ENCODE assay signal across 8 cellular contexts in the genomic region with DNA sequence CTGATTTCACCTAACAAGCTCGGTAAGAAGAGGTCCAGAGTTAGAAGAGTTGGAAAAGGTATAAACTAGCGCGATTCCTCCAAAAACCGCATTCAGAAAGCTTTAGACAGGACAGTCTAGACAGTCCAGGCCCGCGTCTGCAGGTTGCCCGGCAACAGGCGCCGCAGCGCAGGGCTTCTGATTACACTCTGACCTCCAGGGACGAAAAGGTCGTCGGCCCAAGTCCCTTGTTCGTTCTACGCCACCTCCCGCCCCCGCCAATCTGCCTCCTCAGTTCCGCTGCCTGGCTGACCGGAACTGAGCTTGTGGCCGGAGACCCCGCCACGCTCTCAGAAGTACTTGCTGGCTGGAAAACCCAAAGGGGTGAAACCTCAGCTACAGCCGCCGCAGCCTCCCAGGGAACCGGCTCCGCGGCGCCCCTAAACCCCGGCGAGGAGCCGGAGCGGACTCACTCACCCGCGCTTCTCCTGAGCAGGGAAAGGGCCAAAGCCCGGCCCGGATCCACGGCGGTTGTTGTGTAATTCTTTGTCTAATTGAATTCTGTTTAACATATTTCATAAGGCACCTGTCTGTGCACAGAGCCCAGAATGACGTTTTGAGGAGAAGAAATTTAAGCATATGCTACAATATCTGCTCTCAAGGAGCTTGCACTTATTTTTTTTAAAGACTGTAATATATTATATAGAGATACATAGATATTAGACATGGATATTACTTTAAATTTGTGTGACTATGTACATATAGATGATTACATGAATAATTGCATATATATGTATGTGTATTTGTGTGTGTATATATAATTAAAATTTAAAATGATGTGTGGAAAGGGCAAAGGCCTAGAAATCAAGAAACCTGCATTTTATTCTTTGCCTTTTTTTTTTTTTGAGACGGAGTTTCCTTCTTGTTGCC. TPM values are rescaled to one million over a fixed set of nuclear protein-coding genes. Genes with fewer than 3 reads are reported as not detected.
DNase-seq lines count a peak whose midpoint lies in the region; ATAC-seq and TF ChIP-seq lines count a peak whose summit lies in the region.

Gene CAPS2, minus strand, starts transcription at position 407 of the 909 bp plus-strand sequence. CDS start 3,826 bp downstream, outside the sequence.

- H3K9me3 Mint-ChIP-seq in IgD-negative memory B cell, result no peaks in the 10 kb centered on the region
- no peaks in the 10 kb centered on the region for H3K9me3 Mint-ChIP-seq in activated T-helper 1 cell treated with anti-CD3 and anti-CD28 coated beads, Interleukin-12 subunit alpha, Interleukin-12 subunit beta, Interleukin-2, Interleukin-4 antibody, amounts not matched to agents 30 ng/mL and 10 ng/mL and 1 ng/mL, durations not matched to agents 14 hours and 24 hours and 36 hours
- no peaks in the 10 kb centered on the region for H3K9me3 Mint-ChIP-seq in natural killer cell treated with Interleukin-12 subunit alpha and Interleukin-12 subunit beta and Interleukin-15 and Interleukin-18, amount 100 ng/mL, for 72 hours

- no peak for TF ChIP-seq CTCF in Panc1 (IDR thresholded peaks at IDR 0.05)
- TF ChIP-seq CTCF in fibroblast of pulmonary artery (IDR thresholded peaks at IDR 0.05; ENCODE audit: low read length, missing control alignments), result no peak
- peak in 1 of 7 experiments; percentile 20 for TF ChIP-seq CTCF in stomach (IDR thresholded peaks at IDR 0.05)

- peak within 1 kb of the TSS in 2 of 3 donors; percentile 9 to 80 for H3K27ac Mint-ChIP-seq in IgD-negative memory B cell
- peak within 1 kb of the TSS; percentile 16 for H3K27ac Mint-ChIP-seq in activated T-helper 1 cell treated with anti-CD3 and anti-CD28 coated beads, Interleukin-12 subunit alpha, Interleukin-12 subunit beta, Interleukin-2, Interleukin-4 antibody, amounts not matched to agents 30 ng/mL and 10 ng/mL and 1 ng/mL, durations not matched to agents 14 hours and 24 hours and 36 hours
- peak within 1 kb of the TSS; percentile 41 to 56 for H3K27ac Mint-ChIP-seq in natural killer cell treated with Interleukin-12 subunit alpha and Interleukin-12 subunit beta and Interleukin-15 and Interleukin-18, amount 100 ng/mL, for 72 hours

- H3K36me3 ChIP-seq in Panc1 (ENCODE audit: control insufficient read depth, insufficient read depth, low read length) (no peaks in the 10 kb centered on the region), stomach (no peaks in the 10 kb centered on the region)

- H3K27me3 Mint-ChIP-seq in IgD-negative memory B cell, result peaks cover 29% of the 10 kb centered on the region
- H3K27me3 Mint-ChIP-seq in activated T-helper 1 cell treated with anti-CD3 and anti-CD28 coated beads, Interleukin-12 subunit alpha, Interleukin-12 subunit beta, Interleukin-2, Interleukin-4 antibody, amounts not matched to agents 30 ng/mL and 10 ng/mL and 1 ng/mL, durations not matched to agents 14 hours and 24 hours and 36 hours (ENCODE audit: insufficient read depth), result peaks cover 46% of the 10 kb centered on the region
- H3K27me3 Mint-ChIP-seq in natural killer cell treated with Interleukin-12 subunit alpha and Interleukin-12 subunit beta and Interleukin-15 and Interleukin-18, amount 100 ng/mL, for 72 hours, result peaks cover 2 to 7% of the 10 kb centered on the region in 2 donors

- in situ Hi-C loops in Panc1 (cut with HindIII; ENCODE audit: low pct_unique_long_range_greater_than_20kb, low sequenced_read_pairs), result no loop called here

- H3K27ac ChIP-seq in Panc1 (ENCODE audit: low read length) (peak within 1 kb of the TSS; percentile 85), stomach (peak within 1 kb of the TSS in 4 of 5 donors; percentile 48 to 79 (median 64))

- DNase-seq in DMS79 (lab: John Stamatoyannopoulos, UW), result peak; percentile 53
- DNase-seq in Panc1 (ENCODE audit: low read depth, low spot score), result peak; percentile 36
- DNase-seq in activated T-helper 1 cell treated with anti-CD3 and anti-CD28 coated beads, Interleukin-12 subunit alpha, Interleukin-12 subunit beta, Interleukin-2, Interleukin-4 antibody, amounts not matched to agents 30 ng/mL and 10 ng/mL and 1 ng/mL, durations not matched to agents 14 hours and 24 hours and 36 hours (ENCODE audit: low spot score), result peak; percentile 42
- DNase-seq in fibroblast of pulmonary artery (ENCODE audit: low read depth), result peak; percentile 83
- peak; percentile 87 for DNase-seq in natural killer cell treated with Interleukin-12 subunit alpha and Interleukin-12 subunit beta and Interleukin-15 and Interleukin-18, amount 100 ng/mL, for 72 hours (ENCODE audit: low spot score)
- peak; percentile 83 for DNase-seq in stomach

- H3K36me3 Mint-ChIP-seq in IgD-negative memory B cell, result no peaks in the 10 kb centered on the region
- H3K36me3 Mint-ChIP-seq in activated T-helper 1 cell treated with anti-CD3 and anti-CD28 coated beads, Interleukin-12 subunit alpha, Interleukin-12 subunit beta, Interleukin-2, Interleukin-4 antibody, amounts not matched to agents 30 ng/mL and 10 ng/mL and 1 ng/mL, durations not matched to agents 14 hours and 24 hours and 36 hours (ENCODE audit: low read depth), result no peaks in the 10 kb centered on the region
- H3K36me3 Mint-ChIP-seq in natural killer cell treated with Interleukin-12 subunit alpha and Interleukin-12 subunit beta and Interleukin-15 and Interleukin-18, amount 100 ng/mL, for 72 hours, result no peaks in the 10 kb centered on the region

- peak; percentile 82 for ATAC-seq in GM21619 (IDR thresholded peaks at IDR 0.05; ENCODE audit: unreplicated experiment)
- peak; percentile 94 for ATAC-seq in Panc1
- ATAC-seq in natural killer cell treated with Interleukin-12 subunit alpha and Interleukin-12 subunit beta and Interleukin-15 and Interleukin-18, amount 100 ng/mL, for 72 hours, result peak; percentile 86 to 92

- no TSS peak for BruUV-seq in Panc1 (replicated peaks; lab: Mats Ljungman, UMichigan)

- H3K4me1 ChIP-seq in Panc1 (ENCODE audit: control insufficient read depth, insufficient read depth, low read length) (peaks cover 9% of the 10 kb centered on the region), stomach (peaks cover 0 to 23% (median 17%) of the 10 kb centered on the region in 4 donors)

- H3K27me3 ChIP-seq in Panc1 (ENCODE audit: control insufficient read depth, insufficient read depth, low read length) (no peaks in the 10 kb centered on the region), stomach (no peaks in the 10 kb centered on the region)

- no peak for TF ChIP-seq POLR2A in stomach (IDR thresholded peaks at IDR 0.05)

- POLR2A ChIA-PET in Panc1 (lab: Charles Lee), result interaction anchor here (0.6 to 0.7 kb wide), 4 partner anchors 47 to 438 kb away, joined by 3 to 5 read pairs (median 3); no protein-coding TSS in a partner anchor

- H3K9me3 ChIP-seq in Panc1 (ENCODE audit: control insufficient read depth, insufficient read depth, low read depth, low read length), result no peaks in the 10 kb centered on the region
- H3K9me3 ChIP-seq in stomach, result no peaks in the 10 kb centered on the region

- peaks cover 5 to 14% (median 7%) of the 10 kb centered on the region in 3 donors for H3K4me1 Mint-ChIP-seq in IgD-negative memory B cell
- H3K4me1 Mint-ChIP-seq in activated T-helper 1 cell treated with anti-CD3 and anti-CD28 coated beads, Interleukin-12 subunit alpha, Interleukin-12 subunit beta, Interleukin-2, Interleukin-4 antibody, amounts not matched to agents 30 ng/mL and 10 ng/mL and 1 ng/mL, durations not matched to agents 14 hours and 24 hours and 36 hours (ENCODE audit: low read depth), result peaks cover 23% of the 10 kb centered on the region
- H3K4me1 Mint-ChIP-seq in natural killer cell treated with Interleukin-12 subunit alpha and Interleukin-12 subunit beta and Interleukin-15 and Interleukin-18, amount 100 ng/mL, for 72 hours (ENCODE audit: low read depth in 2 of 2), result peaks cover 15 to 23% of the 10 kb centered on the region in 2 donors

- H3K4me3 ChIP-seq in Panc1 (ENCODE audit: low read depth in 2 of 2, low read length in 2 of 2), result peak within 1 kb of the TSS; percentile 68 to 75
- H3K4me3 ChIP-seq in fibroblast of pulmonary artery (replicated peaks; ENCODE audit: low read depth, low read length), result peak within 1 kb of the TSS; percentile 75
- peak within 1 kb of the TSS; percentile 56 to 69 (median 66) for H3K4me3 ChIP-seq in stomach

- TF ChIP-seq EP300 in stomach (IDR thresholded peaks at IDR 0.05), result no peak

- 3% methylated on average over 36 to 40 of the region's 40 CpGs for WGBS in stomach, 5 donors

- peak within 1 kb of the TSS; percentile 87 to 97 (median 90) for H3K4me3 Mint-ChIP-seq in IgD-negative memory B cell
- peak within 1 kb of the TSS; percentile 82 for H3K4me3 Mint-ChIP-seq in activated T-helper 1 cell treated with anti-CD3 and anti-CD28 coated beads, Interleukin-12 subunit alpha, Interleukin-12 subunit beta, Interleukin-2, Interleukin-4 antibody, amounts not matched to agents 30 ng/mL and 10 ng/mL and 1 ng/mL, durations not matched to agents 14 hours and 24 hours and 36 hours
- H3K4me3 Mint-ChIP-seq in natural killer cell treated with Interleukin-12 subunit alpha and Interleukin-12 subunit beta and Interleukin-15 and Interleukin-18, amount 100 ng/mL, for 72 hours, result peak within 1 kb of the TSS; percentile 78

- intact Hi-C loops in Panc1 (cut with micrococcal nuclease; ENCODE audit: unreplicated experiment), result loop anchor here (10.0 kb wide), 1 partner anchor 155 kb away; the partner anchor contains the start of gene GLIPR1
- intact Hi-C loops in activated T-helper 1 cell treated with anti-CD3 and anti-CD28 coated beads, Interleukin-12 subunit alpha, Interleukin-12 subunit beta, Interleukin-2, Interleukin-4 antibody, amounts not matched to agents 30 ng/mL and 10 ng/mL and 1 ng/mL, durations not matched to agents 14 hours and 24 hours and 36 hours (cut with micrococcal nuclease), result loop anchor here (5.0 to 10.0 kb wide), 6 partner anchors 325 to 1225 kb away; partner anchors contain the start of genes BBS10 and OSBPL8
- intact Hi-C loops in stomach (cut with DNase I; ENCODE audit: low total_unique reads), result loop anchor here (10.0 kb wide), 1 partner anchor 175 kb away; no protein-coding TSS in a partner anchor

- CTCF ChIA-PET in Panc1 (lab: Charles Lee), result interaction anchor here (0.6 to 0.7 kb wide), 2 partner anchors 99 to 335 kb away, joined by 3 to 4 read pairs; no protein-coding TSS in a partner anchor

RNA-seq across cellular contexts. Expression of gene CAPS2, which starts in this region (rescaled TPM):
- 1.5 TPM for polyA plus RNA-seq in IgD-negative memory B cell
- 11.8 TPM for total RNA-seq in Panc1 (2021; ENCODE audit: unreplicated experiment)
- polyA plus RNA-seq in Panc1 (2012; ENCODE audit: insufficient read length), result 4.7 TPM
- 1.1 and 1.2 TPM in 2 replicates for total RNA-seq in activated T-helper 1 cell treated with anti-CD3 and anti-CD28 coated beads, Interleukin-12 subunit alpha, Interleukin-12 subunit beta, Interleukin-2, Interleukin-4 antibody, amounts not matched to agents 30 ng/mL and 10 ng/mL and 1 ng/mL, durations not matched to agents 14 hours and 24 hours and 36 hours
- total RNA-seq in natural killer cell treated with Interleukin-12 subunit alpha and Interleukin-12 subunit beta and Interleukin-15 and Interleukin-18, amount 100 ng/mL, for 72 hours, result 1 to 10 TPM; 3.8 to 5.3 TPM
- 10 to 100 TPM in 3 of 5 donors, 1 to 10 TPM in 2; 1.3 to 74.7 (median 16.5) TPM for total RNA-seq in stomach
- 1 to 10 TPM; 1.7 to 3.7 (median 1.8) TPM for polyA plus RNA-seq in stomach

Comparison
In these comparisons a context has a peak if more than half of its experiments do, and no peak if none do; other contexts are left out.
1. Peak in every context shown above with its lines: DNase-seq, ATAC-seq, H3K4me3 ChIP-seq and H3K27ac ChIP-seq.
2. DNase-seq: peak in every context shown above with its lines; median percentile 87 in natural killer cell treated with Interleukin-12 subunit alpha and Interleukin-12 subunit beta and Interleukin-15 and Interleukin-18, amount 100 ng/mL, for 72 hours; 83 in fibroblast of pulmonary artery; 83 in stomach; 53 in DMS79; 42 in activated T-helper 1 cell treated with anti-CD3 and anti-CD28 coated beads, Interleukin-12 subunit alpha, Interleukin-12 subunit beta, Interleukin-2, Interleukin-4 antibody, amounts not matched to agents 30 ng/mL and 10 ng/mL and 1 ng/mL, durations not matched to agents 14 hours and 24 hours and 36 hours; 36 in Panc1.